Comparison of ENCODE assay signal across 8 cellular contexts in the genomic region with DNA sequence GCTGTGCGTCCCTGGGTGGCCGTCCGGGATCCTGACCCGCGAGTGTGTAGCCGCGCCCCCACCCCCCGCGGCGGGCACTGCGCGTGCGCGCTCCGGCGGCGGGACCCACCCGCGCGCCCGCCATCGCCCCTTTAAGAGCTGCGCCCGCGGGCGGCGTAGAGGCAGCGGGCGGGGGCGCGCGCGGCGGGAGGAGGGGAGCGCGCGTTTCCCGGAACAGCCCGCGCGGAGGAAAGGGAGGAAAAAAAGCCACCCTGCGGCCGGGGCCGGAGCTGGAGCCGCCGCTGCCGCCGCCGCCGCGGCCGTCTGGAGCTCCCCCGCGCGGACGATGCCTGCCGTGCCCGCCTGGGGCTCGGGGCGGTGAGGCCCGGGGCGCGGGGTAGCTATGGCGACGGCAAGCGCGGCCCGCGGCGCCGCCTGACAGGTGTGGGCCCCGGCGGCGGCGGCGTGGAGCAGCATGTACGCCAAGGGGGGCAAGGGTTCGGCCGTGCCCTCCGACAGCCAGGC.
DNase-seq lines count a peak whose midpoint lies in the region; ATAC-seq and TF ChIP-seq lines count a peak whose summit lies in the region.

A gene (plus strand): TSS at position 204 of the 504 bp plus-strand sequence. CDS start 251 bp downstream, at position 455.

- peak within 1 kb of the TSS; percentile 81 for H3K4me3 ChIP-seq in coronary artery

- ATAC-seq in HG02852 (IDR thresholded peaks at IDR 0.05; ENCODE audit: unreplicated experiment) (peak; percentile 45), GM18873 (IDR thresholded peaks at IDR 0.05; ENCODE audit: low FRiP score, unreplicated experiment) (no peak)

- H3K27ac ChIP-seq in coronary artery (peak within 1 kb of the TSS; percentile 96 to 97), layer of hippocampus (ENCODE audit: low read depth, low read length) (peak within 1 kb of the TSS; percentile 92)

- no peak for TF ChIP-seq CTCF in coronary artery (IDR thresholded peaks at IDR 0.05)

- peaks cover 4% of the 10 kb centered on the region for H3K27me3 ChIP-seq in layer of hippocampus (ENCODE audit: control insufficient read depth, insufficient read depth, low read length)

- DNase-seq in NCI-H2227 treated with DMSO at 0.1 percent for 48 hours (lab: John Stamatoyannopoulos, UW) (peak; percentile 45), coronary artery (ENCODE audit: low spot score) (no peak)
- peak; percentile 48 for DNase-seq in activated CD4-positive, alpha-beta T cell treated with anti-CD3 and anti-CD28 coated beads for 1 hour
- DNase-seq in stimulated activated CD4-positive, alpha-beta T cell treated with anti-CD3 and anti-CD28 coated beads, Interleukin-2, amount 100 ng/mL, for 4 hours (ENCODE audit: low read depth): peak; percentile 43

- TF ChIP-seq POLR2A in GM10847 (IDR thresholded peaks at IDR 0.05; ENCODE audit: extremely low read depth, insufficient read length): peak; percentile 11
